In the genomic region with DNA sequence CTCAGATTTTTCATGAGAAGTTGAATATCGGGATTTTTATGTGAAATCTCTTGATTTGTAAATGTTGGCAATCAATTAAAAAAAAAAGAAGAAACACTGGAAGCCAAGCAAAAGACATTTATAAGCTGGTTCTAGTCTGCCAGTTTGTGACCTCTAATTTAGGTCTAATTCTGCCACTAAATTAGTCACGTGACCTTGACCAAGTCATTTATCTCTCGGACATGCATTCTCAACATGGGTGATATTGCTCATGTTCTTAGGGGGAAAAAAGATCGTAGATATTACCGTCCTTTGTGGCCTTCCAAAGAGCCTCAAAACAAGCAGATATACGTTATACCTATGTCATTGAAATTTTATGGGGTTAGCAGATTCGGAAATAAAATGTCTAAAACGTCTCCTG, we compare ENCODE assay signal across 9 cellular contexts. TPM values are rescaled to one million over a fixed set of nuclear protein-coding genes. Genes with fewer than 3 reads are reported as not detected.
A peak's percentile ranks its signal among the peaks of the same experiment; 100 is the strongest.
DNase-seq lines count a peak whose midpoint lies in the region; ATAC-seq, FAIRE-seq and TF ChIP-seq lines count a peak whose summit lies in the region.
"Had no signal": no experiment of that assay in that cellular context is flagged by ENCODE, and none has a peak within 500 bp of the region (broad histone marks: within the 10 kb centered on the region; RNA-seq: fewer than 3 reads in every experiment).

No MANE protein-coding gene starts in this region.

- peaks cover 16% of the 10 kb centered on the region; the same call in 2 of the 3 replicates for H3K79me2 ChIP-seq in K562 (ENCODE audit: control insufficient read depth, insufficient read depth, low read length)

- H2AFZ ChIP-seq in K562 (ENCODE audit: low read depth, low read length): peak overlapping the region; percentile 95

- ATAC-seq in Right ventricle myocardium superior (ENCODE audit: poor library complexity): no peak
- ATAC-seq in K562: no peak
- no peak for ATAC-seq in aorta (ENCODE audit: low FRiP score)

- no peaks in the 10 kb centered on the region for H3K27me3 ChIP-seq in left ventricle myocardium inferior (ENCODE audit: low read depth)
- H3K27me3 ChIP-seq in K562 (ENCODE audit: control insufficient read depth in 2 of 2, insufficient read depth in 2 of 2, low read length in 2 of 2): no peaks in the 10 kb centered on the region
- H3K27me3 ChIP-seq in aorta (ENCODE audit: control insufficient read depth in 1 of 2, insufficient read depth in 2 of 2, low read length in 1 of 2): no peaks in the 10 kb centered on the region

- peak overlapping the region; percentile 90 for H3K4me2 ChIP-seq in K562 (ENCODE audit: insufficient read depth, low read length)

- in situ Hi-C loops in K562 (cut with MboI): no loop called here

- TF ChIP-seq RAD21 in K562 (CRISPR knock-in tag; conservative IDR thresholded peaks at IDR 0.05 in 1 of 2, IDR thresholded peaks at IDR 0.05 in 1 of 2): no peak

- H3K4me3 ChIP-seq in left ventricle myocardium inferior: peak overlapping the region; percentile 96
- peak overlapping the region; percentile 57 for H3K4me3 ChIP-seq in K562
- H3K4me3 ChIP-seq in aorta (ENCODE audit: low read length in 2 of 2): peak overlapping the region; percentile 46 to 92

- CTCF ChIA-PET in K562 (lab: Yijun Ruan, JAX; ENCODE audit: low intra/inter-chr PET ratio): no interaction called here

- peak overlapping the region; percentile 78 to 95; a peak in 3 of 4 replicates for H3K9ac ChIP-seq in K562 (ENCODE audit: insufficient read depth in 1 of 2, low read depth in 2 of 2, low read length in 2 of 2)

- DNase-seq in left ventricle myocardium inferior: no peak
- DNase-seq in Right ventricle myocardium superior: no peak
- DNase-seq in K562 (ENCODE audit: extremely low read depth in 1 of 4, low spot score in 3 of 4): peak in 2 of 4 experiments; percentile 22 to 43
- peak; percentile 13 for DNase-seq in medulla oblongata (ENCODE audit: extremely low spot score)
- DNase-seq in aorta: no peak
- DNase-seq in GM19238 (ENCODE audit: insufficient read length, low spot score): no peak
- no peak for DNase-seq in DMS153 (lab: John Stamatoyannopoulos, UW)
- no peak for DNase-seq in SIG-M5 treated with dmso at 0.1 percent for 504 hours (lab: John Stamatoyannopoulos, UW; ENCODE audit: unreplicated experiment)

- H3K9me3 ChIP-seq in left ventricle myocardium inferior (replicated peaks) (no peaks in the 10 kb centered on the region), K562 (replicated peaks; ENCODE audit: control insufficient read depth, insufficient read depth, low read depth, low read length) (no peaks in the 10 kb centered on the region), aorta (ENCODE audit: control insufficient read depth, low read length) (no peaks in the 10 kb centered on the region)

- POLR2A ChIA-PET in K562 (lab: Yijun Ruan, JAX): interaction anchor here (1.0 to 1.5 kb wide), 2 partner anchors 9 to 180 kb away, joined by 4 to 5 read pairs; no protein-coding TSS in a partner anchor

- no peaks in the 10 kb centered on the region for H3K9me1 ChIP-seq in K562 (ENCODE audit: control insufficient read depth, insufficient read depth, low read length)

- 0 out of 2 replicates have a peak, but pooled peaks have one; percentile 2 for TF ChIP-seq EP300 in K562 (IDR thresholded peaks at IDR 0.05; ENCODE audit: low read length)

- TSS peak; percentile 52 for BruUV-seq in K562 (replicated peaks; lab: Mats Ljungman, UMichigan)

- TF ChIP-seq POLR2A in K562 (conservative IDR thresholded peaks at IDR 0.05): no peak

- peak overlapping the region; percentile 91 for H3K27ac ChIP-seq in left ventricle myocardium inferior (replicated peaks)
- 0 out of 3 replicates have a peak overlapping the region, but pooled peaks have one; percentile 78 for H3K27ac ChIP-seq in K562 (ENCODE audit: extremely low read depth, low read depth, low read length)
- no peak overlapping the region for H3K27ac ChIP-seq in aorta (ENCODE audit: low read depth in 1 of 2, low read length in 2 of 2)

- TF ChIP-seq CTCF in left ventricle myocardium inferior (IDR thresholded peaks at IDR 0.05; ENCODE audit: borderline replicate concordance) (no peak), K562 (IDR thresholded peaks at IDR 0.05 in 2 of 3, conservative IDR thresholded peaks at IDR 0.05 in 1 of 3; ENCODE audit: insufficient read depth in 2 of 3, low read depth in 1 of 3, low read length in 3 of 3) (no peak)

- H3K36me3 ChIP-seq in left ventricle myocardium inferior: no peaks in the 10 kb centered on the region
- no peaks in the 10 kb centered on the region; the same call in 2 of the 3 replicates for H3K36me3 ChIP-seq in K562 (ENCODE audit: control insufficient read depth, insufficient read depth, low read length)
- H3K36me3 ChIP-seq in aorta (ENCODE audit: control insufficient read depth in 1 of 2, insufficient read depth in 2 of 2, low read length in 1 of 2): no peaks in the 10 kb centered on the region

- intact Hi-C loops in left ventricle myocardium inferior (cut with micrococcal nuclease) (no loop called here), Right ventricle myocardium superior (cut with DNase I) (no loop called here), K562 (cut with micrococcal nuclease) (no loop called here), aorta (cut with DNase I) (no loop called here)

- WGBS in K562 (ENCODE audit: insufficient coverage, low coverage, missing lambda C conversion rate): 6% methylated on average over 8 of the region's 8 CpGs
- WGBS in aorta, 2 donors: 26 to 35% methylated on average over 8 of the region's 8 CpGs

- no peaks in the 10 kb centered on the region for H4K20me1 ChIP-seq in K562 (replicated peaks; ENCODE audit: control insufficient read depth, insufficient read depth, low read length)

- H3K4me1 ChIP-seq in left ventricle myocardium inferior: peaks cover 38% of the 10 kb centered on the region
- peaks cover 8 to 12% of the 10 kb centered on the region in 2 experiments; a peak in 4 of 5 replicates for H3K4me1 ChIP-seq in K562 (replicated peaks in 1 of 2; ENCODE audit: control insufficient read depth in 2 of 2, insufficient read depth in 2 of 2, low read length in 2 of 2)
- peaks cover 0 to 6% of the 10 kb centered on the region in 2 donors for H3K4me1 ChIP-seq in aorta (ENCODE audit: control insufficient read depth in 1 of 2, insufficient read depth in 2 of 2, low read length in 2 of 2)

- peak; percentile 77 for FAIRE-seq in K562 (lab: Jason Lieb, UNC)
- FAIRE-seq: TTC549 had no signal

TF ChIP-seq in K562, 482 proteins besides CTCF, POLR2A, EP300 and RAD21 (continues in another document):
- TF ChIP-seq BHLHE40 (IDR thresholded peaks at IDR 0.05; ENCODE audit: low read length) (peak; percentile 56), RAD51 (IDR thresholded peaks at IDR 0.05; ENCODE audit: borderline replicate concordance, low read depth) (peak; percentile 99), FOXK2 (conservative IDR thresholded peaks at IDR 0.05 in 1 of 2, IDR thresholded peaks at IDR 0.05 in 1 of 2; ENCODE audit: low read depth in 2 of 2) (peak in 1 of 2 experiments; percentile 43; a peak in 1 of 4 replicates), GABPA (tag; conservative IDR thresholded peaks at IDR 0.05; ENCODE audit: low read depth) (no peak)
- TF ChIP-seq, protein P1, sequence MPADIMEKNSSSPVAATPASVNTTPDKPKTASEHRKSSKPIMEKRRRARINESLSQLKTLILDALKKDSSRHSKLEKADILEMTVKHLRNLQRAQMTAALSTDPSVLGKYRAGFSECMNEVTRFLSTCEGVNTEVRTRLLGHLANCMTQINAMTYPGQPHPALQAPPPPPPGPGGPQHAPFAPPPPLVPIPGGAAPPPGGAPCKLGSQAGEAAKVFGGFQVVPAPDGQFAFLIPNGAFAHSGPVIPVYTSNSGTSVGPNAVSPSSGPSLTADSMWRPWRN (IDR thresholded peaks at IDR 0.05; ENCODE audit: low read depth): no peak
- TF ChIP-seq, protein P2, sequence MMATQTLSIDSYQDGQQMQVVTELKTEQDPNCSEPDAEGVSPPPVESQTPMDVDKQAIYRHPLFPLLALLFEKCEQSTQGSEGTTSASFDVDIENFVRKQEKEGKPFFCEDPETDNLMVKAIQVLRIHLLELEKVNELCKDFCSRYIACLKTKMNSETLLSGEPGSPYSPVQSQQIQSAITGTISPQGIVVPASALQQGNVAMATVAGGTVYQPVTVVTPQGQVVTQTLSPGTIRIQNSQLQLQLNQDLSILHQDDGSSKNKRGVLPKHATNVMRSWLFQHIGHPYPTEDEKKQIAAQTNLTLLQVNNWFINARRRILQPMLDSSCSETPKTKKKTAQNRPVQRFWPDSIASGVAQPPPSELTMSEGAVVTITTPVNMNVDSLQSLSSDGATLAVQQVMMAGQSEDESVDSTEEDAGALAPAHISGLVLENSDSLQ (IDR thresholded peaks at IDR 0.05): peak; percentile 43; the same call in 1 of the 2 replicates
- TF ChIP-seq, protein P3, sequence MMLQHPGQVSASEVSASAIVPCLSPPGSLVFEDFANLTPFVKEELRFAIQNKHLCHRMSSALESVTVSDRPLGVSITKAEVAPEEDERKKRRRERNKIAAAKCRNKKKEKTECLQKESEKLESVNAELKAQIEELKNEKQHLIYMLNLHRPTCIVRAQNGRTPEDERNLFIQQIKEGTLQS (IDR thresholded peaks at IDR 0.05): 0 out of 2 replicates have a peak, but pooled peaks have one; percentile 10
- TF ChIP-seq, protein P3 (CRISPR knock-in tag; conservative IDR thresholded peaks at IDR 0.05): no peak

RNA-seq across cellular contexts. Expression of a gene that starts 52.9 kb away (rescaled TPM):
- total RNA-seq in left ventricle myocardium inferior (7.9 TPM), Right ventricle myocardium superior (8.4 TPM), K562 (2014; rRNA removed) (4.9 and 5.3 TPM in 2 replicates), K562 (2014; rRNA removed; fragmentation: Illumina TruSeq; extraction: Trizol) (8.1 and 8.2 TPM in 2 replicates), K562 (2015; rRNA removed; fragmentation: Illumina TruSeq; extraction: Trizol) (6.7 and 6.9 TPM in 2 replicates), K562 (2021) (5.5 and 5.7 TPM in 2 replicates), aorta (10 to 100 TPM; 10.9 to 12.9 TPM)
- total RNA-seq in K562 (2011; cell fraction: chromatin; rRNA removed; ENCODE audit: low replicate concordance): 11.2 and 23.6 TPM in 2 replicates
- 5.5 and 8.2 TPM in 2 replicates for total RNA-seq in K562 (2011; cell fraction: nucleolus; rRNA removed)
- 13.6 and 23.1 TPM in 2 replicates for total RNA-seq in K562 (2011; cell fraction: nucleoplasm; rRNA removed)
- polyA plus RNA-seq in K562 (2011; rRNA removed) (7.4 and 7.6 TPM in 2 replicates), K562 (2014; fragmentation: Illumina TruSeq; extraction: Trizol) (5.0 and 5.5 TPM in 2 replicates), K562 (2014; fragmentation: Nextera tagmentation; extraction: Ambion mirVana) (1 to 10 TPM; 1.1 to 1.9 TPM), K562 (2014; rRNA removed) (5.7 and 6.5 TPM in 2 replicates), aorta (1 to 10 TPM; 4.0 to 7.8 TPM)
- polyA plus RNA-seq in K562 (2011; cell fraction: cytosol; rRNA removed): 2.2 and 3.1 TPM in 2 replicates
- polyA plus RNA-seq in K562 (2011; cell fraction: nucleus; rRNA removed): 19.0 and 20.8 TPM in 2 replicates
- 2.5 and 7.3 TPM in 2 replicates for polyA plus RNA-seq in K562 (2012)
- 12.1 and 12.3 TPM in 2 replicates for polyA minus RNA-seq in K562 (2011; rRNA and poly(A)+ RNA removed)
- polyA minus RNA-seq in K562 (2011; cell fraction: cytosol; rRNA and poly(A)+ RNA removed): 3.1 and 4.0 TPM in 2 replicates
- polyA minus RNA-seq in K562 (2011; cell fraction: nucleus; rRNA and poly(A)+ RNA removed): 11.8 and 17.0 TPM in 2 replicates

Comparison
In these comparisons a context has a peak if more than half of its experiments do, and no peak if none do; other contexts are left out.
1. H3K27ac ChIP-seq: peak in left ventricle myocardium inferior (single experiment) and K562 (single experiment); none in aorta (0 of 2).
2. Peak in every context shown above with its lines, with median percentiles within 50 percentile points of each other: H3K4me3 ChIP-seq.